Comparison of ENCODE assay signal across 23 cellular contexts in genomic region chr1:222730866-222731265, GRCh38. TPM values are rescaled to one million over a fixed set of nuclear protein-coding genes. Genes with fewer than 3 reads are reported as not detected.
DNase-seq lines count a peak whose midpoint lies in the region; ATAC-seq, FAIRE-seq and TF ChIP-seq lines count a peak whose summit lies in the region.
"Had no signal": no experiment of that assay in that cellular context is flagged by ENCODE, and none has a peak within 500 bp of the region (broad histone marks: within the 10 kb centered on the region; RNA-seq: fewer than 3 reads in every experiment).

No MANE protein-coding gene starts in this region.

- H3K36me3 ChIP-seq in spleen: peaks cover 2 to 100% (median 93%) of the 10 kb centered on the region in 6 donors

- no peak for ATAC-seq in T-cell (replicated peaks in 1 of 4)
- ATAC-seq in GM19351 (IDR thresholded peaks at IDR 0.05; ENCODE audit: unreplicated experiment): no peak
- ATAC-seq: GM23338 had no signal

- intact Hi-C loops in spleen (cut with DNase I; ENCODE audit: low total_unique reads): no loop called here
- intact Hi-C loops in activated CD4-positive, alpha-beta memory T cell treated with anti-CD3 and anti-CD28 coated beads for 36 hours (cut with micrococcal nuclease): no loop called here

- H3K4me3 Mint-ChIP-seq in activated CD4-positive, alpha-beta T cell treated with anti-CD3 and anti-CD28 coated beads, Interleukin-2, amount 10 ng/mL, durations not matched to agents 7 days and 5 days: no peak overlapping the region
- no peak overlapping the region for H3K4me3 Mint-ChIP-seq in T-cell
- no peak overlapping the region for H3K4me3 Mint-ChIP-seq in activated CD4-positive, alpha-beta memory T cell treated with anti-CD3 and anti-CD28 coated beads for 36 hours
- H3K4me3 Mint-ChIP-seq in activated CD4-positive, alpha-beta memory T cell treated with anti-CD3 and anti-CD28 coated beads, Interleukin-2, amount 10 ng/mL, durations not matched to agents 7 days and 5 days: no peak overlapping the region
- H3K4me3 Mint-ChIP-seq: CD4-positive, alpha-beta memory T cell; GM23338 had no signal

- peak; percentile 88 for FAIRE-seq in D721Med (lab: Jason Lieb, UNC)

- no peaks in the 10 kb centered on the region for H3K27me3 ChIP-seq in spleen (replicated peaks in 1 of 7)
- H3K27me3 ChIP-seq: MG63, SJCRH30 had no signal

- TF ChIP-seq POLR2A in spleen (IDR thresholded peaks at IDR 0.05): no peak

- no peak for DNase-seq in activated CD4-positive, alpha-beta T cell treated with anti-CD3 and anti-CD28 coated beads, Interleukin-2, amount 10 ng/mL, durations not matched to agents 7 days and 5 days
- DNase-seq in activated CD4-positive, alpha-beta T cell treated with anti-CD3 and anti-CD28 coated beads, Interleukin-2, amount 50 U/mL, for 1 hour: no peak
- DNase-seq in D721Med (ENCODE audit: insufficient read length, low spot score) (no peak), T-cell (no peak), spleen (no peak)
- no peak for DNase-seq in activated CD4-positive, alpha-beta memory T cell treated with anti-CD3 and anti-CD28 coated beads for 36 hours
- no peak for DNase-seq in activated CD4-positive, alpha-beta memory T cell treated with anti-CD3 and anti-CD28 coated beads, Interleukin-2, amount 10 ng/mL, durations not matched to agents 7 days and 5 days
- DNase-seq: 8988T; Calu3; CD4-positive, alpha-beta memory T cell; DMS53; HCEC 1CT; Kasumi-1; NCI-H1092; NCI-H1436 treated with DMSO at 0.1 percent for 48 hours; NCI-H2029; NCI-H345; NCI-H524 treated with DMSO at 0.1 percent for 48 hours; SJCRH30 had no signal

- no peaks in the 10 kb centered on the region for H3K9me3 ChIP-seq in spleen
- H3K9me3 ChIP-seq: MG63, SJCRH30 had no signal

- H3K4me1 Mint-ChIP-seq in activated CD4-positive, alpha-beta T cell treated with anti-CD3 and anti-CD28 coated beads, Interleukin-2, amount 10 ng/mL, durations not matched to agents 7 days and 5 days: peaks cover 24% of the 10 kb centered on the region
- peaks cover 0 to 16% (median 5%) of the 10 kb centered on the region in 3 donors for H3K4me1 Mint-ChIP-seq in T-cell
- peaks cover 8% of the 10 kb centered on the region for H3K4me1 Mint-ChIP-seq in activated CD4-positive, alpha-beta memory T cell treated with anti-CD3 and anti-CD28 coated beads for 36 hours (ENCODE audit: low read depth)
- peaks cover 13% of the 10 kb centered on the region for H3K4me1 Mint-ChIP-seq in activated CD4-positive, alpha-beta memory T cell treated with anti-CD3 and anti-CD28 coated beads, Interleukin-2, amount 10 ng/mL, durations not matched to agents 7 days and 5 days

- peaks cover 59% of the 10 kb centered on the region for H3K36me3 Mint-ChIP-seq in activated CD4-positive, alpha-beta T cell treated with anti-CD3 and anti-CD28 coated beads, Interleukin-2, amount 10 ng/mL, durations not matched to agents 7 days and 5 days (ENCODE audit: low read depth)
- peaks cover 53% of the 10 kb centered on the region for H3K36me3 Mint-ChIP-seq in T-cell
- H3K36me3 Mint-ChIP-seq in activated CD4-positive, alpha-beta memory T cell treated with anti-CD3 and anti-CD28 coated beads for 36 hours: peaks cover 48% of the 10 kb centered on the region
- peaks cover 73% of the 10 kb centered on the region for H3K36me3 Mint-ChIP-seq in activated CD4-positive, alpha-beta memory T cell treated with anti-CD3 and anti-CD28 coated beads, Interleukin-2, amount 10 ng/mL, durations not matched to agents 7 days and 5 days (ENCODE audit: low read depth)

- 56 to 81% (median 68%) methylated on average over 1 of the region's 1 CpG for WGBS in spleen, 5 donors

- H3K27ac Mint-ChIP-seq in activated CD4-positive, alpha-beta T cell treated with anti-CD3 and anti-CD28 coated beads, Interleukin-2, amount 10 ng/mL, durations not matched to agents 7 days and 5 days: peak overlapping the region; percentile 64
- H3K27ac Mint-ChIP-seq in T-cell: peak overlapping the region; percentile 21 to 56
- H3K27ac Mint-ChIP-seq in activated CD4-positive, alpha-beta memory T cell treated with anti-CD3 and anti-CD28 coated beads for 36 hours: no peak overlapping the region
- H3K27ac Mint-ChIP-seq in activated CD4-positive, alpha-beta memory T cell treated with anti-CD3 and anti-CD28 coated beads, Interleukin-2, amount 10 ng/mL, durations not matched to agents 7 days and 5 days: no peak overlapping the region
- H3K27ac Mint-ChIP-seq: GM23338 had no signal

- CTCF ChIA-PET in activated CD4-positive, alpha-beta T cell treated with anti-CD3 and anti-CD28 coated beads, Interleukin-2, amount 10 ng/mL, durations not matched to agents 7 days and 5 days (lab: Charles Lee): interaction anchor here (1.5 kb wide), 2 partner anchors 12 to 68 kb away, joined by 3 read pairs; no protein-coding TSS in a partner anchor
- CTCF ChIA-PET in T-cell (lab: Charles Lee): interaction anchor here in 1 of 2 donors (0.6 kb wide), 2 partner anchors 138 to 1707 kb away, joined by 3 to 4 read pairs; no protein-coding TSS in a partner anchor
- CTCF ChIA-PET in activated CD4-positive, alpha-beta memory T cell treated with anti-CD3 and anti-CD28 coated beads for 36 hours (lab: Charles Lee): no interaction called here
- CTCF ChIA-PET in activated CD4-positive, alpha-beta memory T cell treated with anti-CD3 and anti-CD28 coated beads, Interleukin-2, amount 10 ng/mL, durations not matched to agents 7 days and 5 days (lab: Charles Lee): interaction anchor here (0.5 kb wide), 1 partner anchor 1422 kb away, joined by 3 read pairs; no protein-coding TSS in a partner anchor

- H3K9me3 Mint-ChIP-seq in activated CD4-positive, alpha-beta T cell treated with anti-CD3 and anti-CD28 coated beads, Interleukin-2, amount 10 ng/mL, durations not matched to agents 7 days and 5 days: no peaks in the 10 kb centered on the region
- no peaks in the 10 kb centered on the region for H3K9me3 Mint-ChIP-seq in T-cell
- no peaks in the 10 kb centered on the region for H3K9me3 Mint-ChIP-seq in activated CD4-positive, alpha-beta memory T cell treated with anti-CD3 and anti-CD28 coated beads for 36 hours
- H3K9me3 Mint-ChIP-seq in activated CD4-positive, alpha-beta memory T cell treated with anti-CD3 and anti-CD28 coated beads, Interleukin-2, amount 10 ng/mL, durations not matched to agents 7 days and 5 days: no peaks in the 10 kb centered on the region
- H3K9me3 Mint-ChIP-seq: CD4-positive, alpha-beta memory T cell; GM23338 had no signal

- no peaks in the 10 kb centered on the region for H3K27me3 Mint-ChIP-seq in activated CD4-positive, alpha-beta T cell treated with anti-CD3 and anti-CD28 coated beads, Interleukin-2, amount 10 ng/mL, durations not matched to agents 7 days and 5 days
- H3K27me3 Mint-ChIP-seq in T-cell: no peaks in the 10 kb centered on the region
- no peaks in the 10 kb centered on the region for H3K27me3 Mint-ChIP-seq in activated CD4-positive, alpha-beta memory T cell treated with anti-CD3 and anti-CD28 coated beads for 36 hours
- H3K27me3 Mint-ChIP-seq in activated CD4-positive, alpha-beta memory T cell treated with anti-CD3 and anti-CD28 coated beads, Interleukin-2, amount 10 ng/mL, durations not matched to agents 7 days and 5 days: no peaks in the 10 kb centered on the region
- H3K27me3 Mint-ChIP-seq: CD4-positive, alpha-beta memory T cell had no signal

- H3K27ac ChIP-seq in spleen: peak overlapping the region in 5 of 8 donors; percentile 49 to 89 (median 81)
- H3K27ac ChIP-seq: SJCRH30 had no signal

- no peak overlapping the region for H3K4me3 ChIP-seq in spleen
- H3K4me3 ChIP-seq: GM23338, MG63, SJCRH30 had no signal

- H3K4me1 ChIP-seq in spleen: peaks cover 0 to 66% (median 21%) of the 10 kb centered on the region in 6 donors
- H3K4me1 ChIP-seq: SJCRH30 had no signal

- TF ChIP-seq CTCF in D721Med (IDR thresholded peaks at IDR 0.05; ENCODE audit: insufficient read depth, missing control alignments): no peak
- TF ChIP-seq CTCF in spleen (IDR thresholded peaks at IDR 0.05 in 8 of 11, conservative IDR thresholded peaks at IDR 0.05 in 3 of 11): no peak

- POLR2A ChIA-PET in activated CD4-positive, alpha-beta T cell treated with anti-CD3 and anti-CD28 coated beads, Interleukin-2, amount 10 ng/mL, durations not matched to agents 7 days and 5 days (lab: Charles Lee): no interaction called here
- POLR2A ChIA-PET in T-cell (lab: Charles Lee): no interaction called here
- POLR2A ChIA-PET in activated CD4-positive, alpha-beta memory T cell treated with anti-CD3 and anti-CD28 coated beads for 36 hours (lab: Charles Lee): no interaction called here
- POLR2A ChIA-PET in activated CD4-positive, alpha-beta memory T cell treated with anti-CD3 and anti-CD28 coated beads, Interleukin-2, amount 10 ng/mL, durations not matched to agents 7 days and 5 days (lab: Charles Lee): no interaction called here

RNA-seq across cellular contexts. Expression of gene FAM177B, which starts 6.1 kb away (rescaled TPM):
- under 1 TPM in 1 of 2 experiments, not detected in 1; 0.60 TPM for total RNA-seq in activated CD4-positive, alpha-beta T cell treated with anti-CD3 and anti-CD28 coated beads, Interleukin-2, amount 10 ng/mL, durations not matched to agents 7 days and 5 days
- total RNA-seq in T-cell (1 to 10 TPM in 2 of 5 donors, under 1 TPM in 3; 0.58 to 3.3 (median 0.60) TPM), spleen (10 to 100 TPM in 2 of 7 donors, 1 to 10 TPM in 4, under 1 TPM in 1; 0.91 to 19.1 (median 7.0) TPM)
- polyA plus RNA-seq in spleen: 10 to 100 TPM in 1 of 3 donors, 1 to 10 TPM in 2; 5.5 to 11.3 (median 6.6) TPM
- not detected for total RNA-seq in activated CD4-positive, alpha-beta memory T cell treated with anti-CD3 and anti-CD28 coated beads for 36 hours
- total RNA-seq in activated CD4-positive, alpha-beta memory T cell treated with anti-CD3 and anti-CD28 coated beads, Interleukin-2, amount 10 ng/mL, durations not matched to agents 7 days and 5 days: not detected
- total RNA-seq: Calu3, GM23338, SJCRH30 had no signal
- polyA plus RNA-seq: AG04450, GM23338 had no signal

RNA-seq across cellular contexts. Expression of gene BROX, which starts 18.5 kb away (rescaled TPM):
- total RNA-seq in activated CD4-positive, alpha-beta T cell treated with anti-CD3 and anti-CD28 coated beads, Interleukin-2, amount 10 ng/mL, durations not matched to agents 7 days and 5 days: 10 to 100 TPM; 55.5 to 64.1 TPM
- 10 to 100 TPM; 45.3 to 53.9 (median 52.0) TPM for total RNA-seq in T-cell
- 10 to 100 TPM; 35.5 to 76.6 (median 57.5) TPM for total RNA-seq in spleen
- polyA plus RNA-seq in spleen: 10 to 100 TPM; 18.5 to 24.6 (median 20.6) TPM
- 10 to 100 TPM; 37.4 to 39.7 TPM for total RNA-seq in activated CD4-positive, alpha-beta memory T cell treated with anti-CD3 and anti-CD28 coated beads for 36 hours
- total RNA-seq in activated CD4-positive, alpha-beta memory T cell treated with anti-CD3 and anti-CD28 coated beads, Interleukin-2, amount 10 ng/mL, durations not matched to agents 7 days and 5 days: 10 to 100 TPM; 56.7 to 61.3 TPM

RNA-seq across cellular contexts. Expression of gene AIDA, which starts 18.6 kb away (rescaled TPM):
- total RNA-seq in activated CD4-positive, alpha-beta T cell treated with anti-CD3 and anti-CD28 coated beads, Interleukin-2, amount 10 ng/mL, durations not matched to agents 7 days and 5 days: 10 to 100 TPM; 69.7 to 81.1 TPM
- total RNA-seq in T-cell: 10 to 100 TPM; 43.4 to 59.4 (median 52.7) TPM
- 10 to 100 TPM; 42.7 to 57.8 (median 53.0) TPM for total RNA-seq in spleen
- polyA plus RNA-seq in spleen: 10 to 100 TPM; 33.0 to 50.3 (median 39.8) TPM
- total RNA-seq in activated CD4-positive, alpha-beta memory T cell treated with anti-CD3 and anti-CD28 coated beads for 36 hours: 10 to 100 TPM; 64.6 to 65.1 TPM
- total RNA-seq in activated CD4-positive, alpha-beta memory T cell treated with anti-CD3 and anti-CD28 coated beads, Interleukin-2, amount 10 ng/mL, durations not matched to agents 7 days and 5 days: 10 to 100 TPM; 70.2 to 72.5 TPM

Comparison
In these comparisons a context has a peak if more than half of its experiments do, and no peak if none do; other contexts are left out.
1. H3K27ac Mint-ChIP-seq: peak in activated CD4-positive, alpha-beta T cell treated with anti-CD3 and anti-CD28 coated beads, Interleukin-2, amount 10 ng/mL, durations not matched to agents 7 days and 5 days (single experiment) and T-cell (2 of 2); none in activated CD4-positive, alpha-beta memory T cell treated with anti-CD3 and anti-CD28 coated beads for 36 hours (single experiment) and activated CD4-positive, alpha-beta memory T cell treated with anti-CD3 and anti-CD28 coated beads, Interleukin-2, amount 10 ng/mL, durations not matched to agents 7 days and 5 days (single experiment).